Comparison of ENCODE assay signal across 26 cellular contexts in genomic region chr14:99413172-99413571, GRCh38.
DNase-seq lines count a peak whose midpoint lies in the region; ATAC-seq and TF ChIP-seq lines count a peak whose summit lies in the region.
"Had no signal": no experiment of that assay in that cellular context is flagged by ENCODE, and none has a peak within 500 bp of the region (broad histone marks: within the 10 kb centered on the region; RNA-seq: fewer than 3 reads in every experiment).

No MANE protein-coding gene starts in this region.

- no peaks in the 10 kb centered on the region for H3K9me2 ChIP-seq in GM23338 (ENCODE audit: insufficient read depth)
- H3K9me2 ChIP-seq: SK-N-SH had no signal

- H3K36me3 Mint-ChIP-seq in GM23338 (ENCODE audit: low read depth) (no peaks in the 10 kb centered on the region), mesothelial cell of epicardium (peaks cover 2% of the 10 kb centered on the region)
- peaks cover 27% of the 10 kb centered on the region for H3K36me3 Mint-ChIP-seq in activated CD8-positive, alpha-beta T cell treated with anti-CD3 and anti-CD28 coated beads, Interleukin-2, amount 10 ng/mL, durations not matched to agents 7 days and 5 days (ENCODE audit: low read depth)

- H3K9ac ChIP-seq in SK-N-MC (ENCODE audit: insufficient read length): peak overlapping the region; percentile 70
- H3K9ac ChIP-seq: SK-N-SH had no signal

- H3K4me2 ChIP-seq in GM23338: peak overlapping the region; percentile 67
- H3K4me2 ChIP-seq: SK-N-SH had no signal

- H3K27me3 ChIP-seq in GM23338 (ENCODE audit: insufficient read depth): no peaks in the 10 kb centered on the region
- H3K27me3 ChIP-seq in ectodermal cell (ENCODE audit: control insufficient read depth, insufficient read depth, low read length, poor library complexity, severe bottlenecking): no peaks in the 10 kb centered on the region
- H3K27me3 ChIP-seq: colonic mucosa, foreskin keratinocyte, left lung, ovary, transverse colon had no signal

- H3K27me3 Mint-ChIP-seq in GM23338 (ENCODE audit: insufficient read depth, low read depth, poor library complexity) (peaks cover 11% of the 10 kb centered on the region), mesothelial cell of epicardium (ENCODE audit: low read depth) (no peaks in the 10 kb centered on the region)
- H3K27me3 Mint-ChIP-seq in activated CD8-positive, alpha-beta T cell treated with anti-CD3 and anti-CD28 coated beads, Interleukin-2, amount 10 ng/mL, durations not matched to agents 7 days and 5 days (ENCODE audit: low read depth): no peaks in the 10 kb centered on the region
- H3K27me3 Mint-ChIP-seq: B cell; CD8-positive, alpha-beta memory T cell; effector memory CD8-positive, alpha-beta T cell; naive B cell had no signal

- peaks cover 66% of the 10 kb centered on the region for H3K4me1 ChIP-seq in GM23338 (ENCODE audit: insufficient read depth)
- H3K4me1 ChIP-seq in ectodermal cell (ENCODE audit: control insufficient read depth, insufficient read depth, low read length): peaks cover 25% of the 10 kb centered on the region
- H3K4me1 ChIP-seq: colonic mucosa had no signal

- H3K27ac Mint-ChIP-seq in GM23338: peak overlapping the region; percentile 96
- H3K27ac Mint-ChIP-seq in mesothelial cell of epicardium: peak overlapping the region; percentile 94
- no peak overlapping the region for H3K27ac Mint-ChIP-seq in activated CD8-positive, alpha-beta T cell treated with anti-CD3 and anti-CD28 coated beads, Interleukin-2, amount 10 ng/mL, durations not matched to agents 7 days and 5 days
- H3K27ac Mint-ChIP-seq: B cell; T-helper 1 cell treated with Interleukin-12 subunit alpha and Interleukin-12 subunit beta and Interleukin-4 antibody, amounts not matched to agents 30 μg/mL and 1 μg/mL, for 36 hours had no signal

- H3K36me3 ChIP-seq in GM23338 (ENCODE audit: insufficient read depth) (no peaks in the 10 kb centered on the region), SK-N-MC (ENCODE audit: insufficient read depth, low read length) (peaks cover 6% of the 10 kb centered on the region; the same call in 1 of the 2 replicates), ectodermal cell (ENCODE audit: control insufficient read depth, insufficient read depth, low read length) (no peaks in the 10 kb centered on the region)
- H3K36me3 ChIP-seq: colonic mucosa, ovary had no signal

- TF ChIP-seq CTCF in GM23338 (conservative IDR thresholded peaks at IDR 0.05; ENCODE audit: low read depth in 2 of 2) (no peak), mesothelial cell of epicardium (IDR thresholded peaks at IDR 0.05; ENCODE audit: unreplicated experiment) (no peak)

- DNase-seq in GM23338 (ENCODE audit: low spot score) (peak; percentile 36), SK-N-MC (ENCODE audit: low read depth, low spot score) (no peak), mesothelial cell of epicardium (ENCODE audit: low spot score in 2 of 2, unreplicated experiment in 2 of 2) (no peak), occipital lobe (lab: John Stamatoyannopoulos, UW) (no peak), kidney glomerular epithelial cell (lab: John Stamatoyannopoulos, UW) (no peak)
- DNase-seq in activated CD8-positive, alpha-beta T cell treated with anti-CD3 and anti-CD28 coated beads, Interleukin-2, amount 10 ng/mL, durations not matched to agents 7 days and 5 days: no peak
- DNase-seq: activated CD4-positive, alpha-beta T cell treated with anti-CD3 and anti-CD28 coated beads for 4 hours; CD8-positive, alpha-beta memory T cell; colonic mucosa; effector memory CD8-positive, alpha-beta T cell; foreskin keratinocyte; Karpas-422; left lung; naive B cell; NCI-H146; NCI-H2107; NCI-H446; NCI-H774; SK-N-SH; transverse colon had no signal

- H3K27ac ChIP-seq in GM23338 (ENCODE audit: low read depth): peak overlapping the region; percentile 92
- H3K27ac ChIP-seq in SK-N-MC: peak overlapping the region; percentile 97
- H3K27ac ChIP-seq in ectodermal cell (ENCODE audit: insufficient read depth, low read depth, low read length, poor library complexity, severe bottlenecking): peak overlapping the region; percentile 65
- H3K27ac ChIP-seq: colonic mucosa, foreskin keratinocyte, left lung, ovary, transverse colon had no signal

- CTCF ChIA-PET in activated CD8-positive, alpha-beta T cell treated with anti-CD3 and anti-CD28 coated beads, Interleukin-2, amount 10 ng/mL, durations not matched to agents 7 days and 5 days (lab: Charles Lee): interaction anchor here (0.8 to 6.2 kb wide), 5 partner anchors 9 to 93 kb away, joined by 3 to 28 read pairs (median 5); no protein-coding TSS in a partner anchor

- H3K4me1 Mint-ChIP-seq in GM23338: peaks cover 72% of the 10 kb centered on the region
- H3K4me1 Mint-ChIP-seq in mesothelial cell of epicardium: peaks cover 40% of the 10 kb centered on the region
- H3K4me1 Mint-ChIP-seq in activated CD8-positive, alpha-beta T cell treated with anti-CD3 and anti-CD28 coated beads, Interleukin-2, amount 10 ng/mL, durations not matched to agents 7 days and 5 days (ENCODE audit: low read depth): peaks cover 15% of the 10 kb centered on the region
- H3K4me1 Mint-ChIP-seq: B cell had no signal

- WGBS in ectodermal cell, 2 experiments: 61 to 62% methylated on average over 6 of the region's 6 CpGs

- H3K4me3 ChIP-seq in GM23338 (peak overlapping the region; percentile 16; the same call in 1 of the 2 replicates), SK-N-MC (peak overlapping the region; percentile 49), ectodermal cell (ENCODE audit: insufficient read depth, low read depth, low read length) (no peak overlapping the region)
- H3K4me3 ChIP-seq: colonic mucosa, left lung, ovary, transverse colon had no signal

- H2AFZ ChIP-seq in GM23338: no peak overlapping the region

- peak; percentile 17 for ATAC-seq in GM23338
- no peak for ATAC-seq in GM19351 (IDR thresholded peaks at IDR 0.05; ENCODE audit: unreplicated experiment)
- no peak for ATAC-seq in activated CD8-positive, alpha-beta T cell treated with anti-CD3 and anti-CD28 coated beads, Interleukin-2, amount 10 ng/mL, durations not matched to agents 7 days and 5 days
- ATAC-seq: effector memory CD8-positive, alpha-beta T cell; foreskin keratinocyte; left lung had no signal

- POLR2A ChIA-PET in activated CD8-positive, alpha-beta T cell treated with anti-CD3 and anti-CD28 coated beads, Interleukin-2, amount 10 ng/mL, durations not matched to agents 7 days and 5 days (lab: Charles Lee): no interaction called here

- no peaks in the 10 kb centered on the region for H4K20me1 ChIP-seq in GM23338 (replicated peaks; ENCODE audit: insufficient read depth)

- H3K9me3 ChIP-seq in SK-N-MC (ENCODE audit: low read depth, low read length) (no peaks in the 10 kb centered on the region), ectodermal cell (ENCODE audit: control insufficient read depth, low read length) (no peaks in the 10 kb centered on the region)
- H3K9me3 ChIP-seq: colonic mucosa, left lung, ovary, SK-N-SH, transverse colon had no signal

- H3K79me2 ChIP-seq in GM23338 (replicated peaks; ENCODE audit: insufficient read depth): 0 out of 2 replicates have a peak, but pooled peaks cover 8% of the 10 kb centered on the region

- no peaks in the 10 kb centered on the region for H3K9me3 Mint-ChIP-seq in GM23338
- H3K9me3 Mint-ChIP-seq in mesothelial cell of epicardium: no peaks in the 10 kb centered on the region
- H3K9me3 Mint-ChIP-seq in activated CD8-positive, alpha-beta T cell treated with anti-CD3 and anti-CD28 coated beads, Interleukin-2, amount 10 ng/mL, durations not matched to agents 7 days and 5 days (ENCODE audit: insufficient read depth): no peaks in the 10 kb centered on the region
- H3K9me3 Mint-ChIP-seq: activated T-cell treated with anti-CD3 and anti-CD28 coated beads, Interleukin-2, amount 50 U/mL, for 72 hours; CD8-positive, alpha-beta memory T cell; effector memory CD8-positive, alpha-beta T cell; naive B cell; T-helper 1 cell treated with Interleukin-12 subunit alpha and Interleukin-12 subunit beta and Interleukin-4 antibody, amounts not matched to agents 30 μg/mL and 1 μg/mL, for 36 hours had no signal

- H3K4me3 Mint-ChIP-seq in GM23338: 0 out of 3 replicates have a peak overlapping the region, but pooled peaks have one; percentile 11
- no peak overlapping the region for H3K4me3 Mint-ChIP-seq in mesothelial cell of epicardium
- H3K4me3 Mint-ChIP-seq in activated CD8-positive, alpha-beta T cell treated with anti-CD3 and anti-CD28 coated beads, Interleukin-2, amount 10 ng/mL, durations not matched to agents 7 days and 5 days: no peak overlapping the region
- H3K4me3 Mint-ChIP-seq: B cell; CD8-positive, alpha-beta memory T cell; effector memory CD8-positive, alpha-beta T cell; naive B cell; T-helper 1 cell treated with Interleukin-12 subunit alpha and Interleukin-12 subunit beta and Interleukin-4 antibody, amounts not matched to agents 30 μg/mL and 1 μg/mL, for 36 hours had no signal

- H3F3A ChIP-seq in GM23338 (replicated peaks; ENCODE audit: low read depth): peaks cover 3% of the 10 kb centered on the region

TF ChIP-seq in GM23338, 12 proteins besides CTCF, POLR2A, EP300 and RAD21 (continues in another document):
- no peak for TF ChIP-seq ZNF114 (CRISPR knock-in tag; IDR thresholded peaks at IDR 0.05)
